16 cellular contexts compared by ENCODE assay signal in the genomic region with DNA sequence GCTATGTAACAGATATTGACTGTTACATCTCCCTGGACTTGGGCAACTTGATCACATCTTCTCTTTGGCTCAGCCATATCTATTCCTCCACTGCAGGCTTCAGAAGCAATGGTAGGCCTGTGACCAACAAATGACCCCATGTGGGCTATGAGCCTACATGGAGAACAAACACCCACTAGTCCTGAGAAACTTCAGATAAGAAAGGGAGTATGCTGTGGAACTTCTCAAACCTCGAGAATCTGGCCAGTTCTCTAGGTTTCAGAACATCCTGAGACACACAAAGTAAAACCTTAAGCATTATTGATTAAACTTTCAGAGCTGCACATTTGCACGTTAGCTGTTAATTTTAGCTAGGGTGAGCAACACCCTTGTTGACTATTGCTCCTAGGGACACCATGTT. TPM values are rescaled to one million over a fixed set of nuclear protein-coding genes. Genes with fewer than 3 reads are reported as not detected.
A peak's percentile ranks its signal among the peaks of the same experiment; 100 is the strongest.
DNase-seq lines count a peak whose midpoint lies in the region; ATAC-seq lines count a peak whose summit lies in the region.
"Had no signal": no experiment of that assay in that cellular context is flagged by ENCODE, and none has a peak within 500 bp of the region (broad histone marks: within the 10 kb centered on the region; RNA-seq: fewer than 3 reads in every experiment).

No MANE protein-coding gene starts in this region.

- peak overlapping the region; percentile 16 for H3K9ac ChIP-seq in iPS-15b (ENCODE audit: low read depth, low read length)
- H3K9ac ChIP-seq: GM23248 had no signal

- no peaks in the 10 kb centered on the region for H3K9me3 ChIP-seq in iPS-15b (ENCODE audit: control insufficient read depth, insufficient read depth, low read length)

- no peaks in the 10 kb centered on the region for H3K36me3 Mint-ChIP-seq in activated naive CD4-positive, alpha-beta T cell treated with anti-CD3 and anti-CD28 coated beads, Interleukin-2, amount 50 U/mL, for 72 hours

- H3K4me1 ChIP-seq in iPS-15b (ENCODE audit: control insufficient read depth, insufficient read depth, low read length), result peaks cover 11% of the 10 kb centered on the region

- H3K27ac Mint-ChIP-seq in activated naive CD4-positive, alpha-beta T cell treated with anti-CD3 and anti-CD28 coated beads, Interleukin-2, amount 50 U/mL, for 72 hours, result no peak overlapping the region
- H3K27ac Mint-ChIP-seq: B cell; CD4-positive, alpha-beta memory T cell had no signal

- no peaks in the 10 kb centered on the region for H3K9me3 Mint-ChIP-seq in activated naive CD4-positive, alpha-beta T cell treated with anti-CD3 and anti-CD28 coated beads, Interleukin-2, amount 50 U/mL, for 72 hours

- ATAC-seq in GM18909 (IDR thresholded peaks at IDR 0.05; ENCODE audit: poor library complexity, unreplicated experiment), result peak; percentile 58
- peak; percentile 31 for ATAC-seq in GM21786 (IDR thresholded peaks at IDR 0.05; ENCODE audit: unreplicated experiment)
- peak; percentile 56 for ATAC-seq in HG03378 (IDR thresholded peaks at IDR 0.05; ENCODE audit: unreplicated experiment)
- ATAC-seq in activated naive CD4-positive, alpha-beta T cell treated with anti-CD3 and anti-CD28 coated beads, Interleukin-2, amount 50 U/mL, for 72 hours, result no peak

- H3K4me3 ChIP-seq in iPS-15b (ENCODE audit: low read depth, low read length), result no peak overlapping the region
- H3K4me3 ChIP-seq: GM23248 had no signal

- no peaks in the 10 kb centered on the region for H3K27me3 ChIP-seq in iPS-15b (ENCODE audit: control insufficient read depth, insufficient read depth, low read length)

- no peak for DNase-seq in activated naive CD4-positive, alpha-beta T cell treated with anti-CD3 and anti-CD28 coated beads, Interleukin-2, amount 50 U/mL, for 72 hours (ENCODE audit: low spot score in 2 of 2)
- DNase-seq in HK-2 (ENCODE audit: unreplicated experiment) (no peak), NCI-H1092 (lab: John Stamatoyannopoulos, UW) (no peak)
- DNase-seq: CD4-positive, alpha-beta memory T cell; GM23248; Kasumi-1; NCI-H187 treated with DMSO at 0.1 percent for 48 hours; NCI-H2171; NCI-H446 treated with DMSO at 0.1 percent for 48 hours; NCI-H748 treated with DMSO at 0.1 percent for 48 hours; T-helper 1 cell had no signal

- peaks cover 2% of the 10 kb centered on the region for H3K36me3 ChIP-seq in iPS-15b (ENCODE audit: control insufficient read depth, insufficient read depth, low read length)

RNA-seq across cellular contexts. Expression of gene RBMX2, which starts 16.3 kb away (rescaled TPM):
- total RNA-seq in activated naive CD4-positive, alpha-beta T cell treated with anti-CD3 and anti-CD28 coated beads, Interleukin-2, amount 50 U/mL, for 72 hours, result 10 to 100 TPM; 27.2 to 51.3 TPM

RNA-seq across cellular contexts. Expression of gene GPR119, which starts 32.6 kb away (rescaled TPM):
- not detected for total RNA-seq in activated naive CD4-positive, alpha-beta T cell treated with anti-CD3 and anti-CD28 coated beads, Interleukin-2, amount 50 U/mL, for 72 hours
- total RNA-seq: B cell; CD4-positive, alpha-beta memory T cell; GM23248 had no signal

Comparison
In these comparisons a context has a peak if more than half of its experiments do, and no peak if none do; other contexts are left out.
1. ATAC-seq: peak in GM18909 (single experiment), GM21786 (single experiment) and HG03378 (single experiment); none in activated naive CD4-positive, alpha-beta T cell treated with anti-CD3 and anti-CD28 coated beads, Interleukin-2, amount 50 U/mL, for 72 hours (0 of 2).